Comparison of ENCODE assay signal across 9 cellular contexts in genomic region chr9:31542384-31543055, GRCh38.
DNase-seq lines count a peak whose midpoint lies in the region; ATAC-seq and TF ChIP-seq lines count a peak whose summit lies in the region.
"Had no signal": no experiment of that assay in that cellular context is flagged by ENCODE, and none has a peak within 500 bp of the region (broad histone marks: within the 10 kb centered on the region; RNA-seq: fewer than 3 reads in every experiment).

No MANE protein-coding gene starts in this region.

- DNase-seq in NCI-H510A treated with DMSO at 0.1 percent for 48 hours (lab: John Stamatoyannopoulos, UW): peak; percentile 28
- DNase-seq in NCI-H510A (lab: John Stamatoyannopoulos, UW): no peak
- peak; percentile 42 for DNase-seq in RWPE1 (ENCODE audit: low spot score)
- peak; percentile 19 for DNase-seq in endothelial cell (ENCODE audit: low spot score)
- peak; percentile 70 for DNase-seq in non-pigmented ciliary epithelial cell (ENCODE audit: low read depth)
- no peak for DNase-seq in DMS79 treated with DMSO at 0.1 percent for 48 hours (lab: John Stamatoyannopoulos, UW)

- H3K27ac Mint-ChIP-seq in endothelial cell (ENCODE audit: unreplicated experiment): no peak overlapping the region

- TF ChIP-seq CTCF in RWPE1 (conservative IDR thresholded peaks at IDR 0.05; ENCODE audit: low read depth): peak; percentile 47
- peak; percentile 31 for TF ChIP-seq CTCF in endothelial cell (IDR thresholded peaks at IDR 0.05; ENCODE audit: unreplicated experiment)

- ATAC-seq in GM21367 (IDR thresholded peaks at IDR 0.05; ENCODE audit: unreplicated experiment) (peak; percentile 99), HG03469 (IDR thresholded peaks at IDR 0.05; ENCODE audit: unreplicated experiment) (peak; percentile 99)

- POLR2A ChIA-PET in RWPE1 (lab: Yijun Ruan, JAX; ENCODE audit: low non-redundant PET): no interaction called here

- no peaks in the 10 kb centered on the region for H3K9me3 Mint-ChIP-seq in endothelial cell (ENCODE audit: unreplicated experiment)

- no peaks in the 10 kb centered on the region for H3K36me3 Mint-ChIP-seq in endothelial cell (ENCODE audit: low read depth, unreplicated experiment)

- H3K4me3 Mint-ChIP-seq in endothelial cell (ENCODE audit: unreplicated experiment): no peak overlapping the region

- H3K4me1 Mint-ChIP-seq in endothelial cell (ENCODE audit: unreplicated experiment): peaks cover 10% of the 10 kb centered on the region

- no peaks in the 10 kb centered on the region for H3K27me3 Mint-ChIP-seq in endothelial cell (ENCODE audit: unreplicated experiment)

- CTCF ChIA-PET in RWPE1 (lab: Yijun Ruan, JAX): interaction anchor here (0.6 to 1.5 kb wide), 4 partner anchors 9 to 305 kb away, joined by 3 to 6 read pairs (median 3); no protein-coding TSS in a partner anchor

- no peak overlapping the region for H3K27ac ChIP-seq in RWPE1
- H3K27ac ChIP-seq: BLaER1 treated with 17β-estradiol and CSF1 and Interleukin-3, amounts not matched to agents 10 nM and 100 nM had no signal

Comparison
In these comparisons a context has a peak if more than half of its experiments do, and no peak if none do; other contexts are left out.
1. DNase-seq: peak in NCI-H510A treated with DMSO at 0.1 percent for 48 hours (single experiment), RWPE1 (single experiment), endothelial cell (single experiment) and non-pigmented ciliary epithelial cell (single experiment); none in NCI-H510A (single experiment) and DMS79 treated with DMSO at 0.1 percent for 48 hours (single experiment).